ENCODE assay signal across 8 cellular contexts in genomic region chr1:202643397-202644218, GRCh38.
DNase-seq lines count a peak whose midpoint lies in the region; ATAC-seq and TF ChIP-seq lines count a peak whose summit lies in the region.

No MANE protein-coding gene starts in this region.

- H3K9me3 ChIP-seq in CD4-positive, alpha-beta memory T cell (ENCODE audit: control insufficient read depth in 1 of 2, low read length in 2 of 2): no peaks in the 10 kb centered on the region
- H3K9me3 ChIP-seq in duodenal mucosa (ENCODE audit: control insufficient read depth in 1 of 2, low read length in 2 of 2): no peaks in the 10 kb centered on the region

- no peak overlapping the region for H3K9ac ChIP-seq in duodenal mucosa (ENCODE audit: low read depth in 1 of 2, low read length in 2 of 2)

- H3K27ac Mint-ChIP-seq in CD4-positive, alpha-beta memory T cell: peak overlapping the region in 1 of 7 donors; percentile 2
- H3K27ac Mint-ChIP-seq in neural crest cell (ENCODE audit: unreplicated experiment): no peak overlapping the region

- ATAC-seq in GM21825 (IDR thresholded peaks at IDR 0.05; ENCODE audit: unreplicated experiment) (no peak), GM18519 (IDR thresholded peaks at IDR 0.05; ENCODE audit: low FRiP score, unreplicated experiment) (no peak), HG02981 (IDR thresholded peaks at IDR 0.05; ENCODE audit: unreplicated experiment) (no peak)

- H3K4me1 ChIP-seq in CD4-positive, alpha-beta memory T cell (ENCODE audit: insufficient read depth, low read length): peaks cover 27% of the 10 kb centered on the region
- H3K4me1 ChIP-seq in duodenal mucosa (ENCODE audit: control insufficient read depth in 1 of 2, insufficient read depth in 2 of 2, low read length in 2 of 2): peaks cover 6 to 36% of the 10 kb centered on the region in 2 donors

- peak overlapping the region; percentile 74 to 88 (median 80) for H3K4me3 Mint-ChIP-seq in CD4-positive, alpha-beta memory T cell
- peak overlapping the region; percentile 73 for H3K4me3 Mint-ChIP-seq in neural crest cell

- intact Hi-C loops in CD4-positive, alpha-beta memory T cell (cut with micrococcal nuclease): no loop called here

- H3K4me3 ChIP-seq in CD4-positive, alpha-beta memory T cell (ENCODE audit: low read length in 2 of 2): peak overlapping the region in 1 of 2 donors; percentile 32
- peak overlapping the region; percentile 29 to 59 for H3K4me3 ChIP-seq in duodenal mucosa (ENCODE audit: low read depth in 1 of 2, low read length in 2 of 2)

- H3K9me3 Mint-ChIP-seq in CD4-positive, alpha-beta memory T cell: peaks cover 0 to under 1% (median 0%) of the 10 kb centered on the region in 8 donors
- no peaks in the 10 kb centered on the region for H3K9me3 Mint-ChIP-seq in neural crest cell

- H3K36me3 Mint-ChIP-seq in CD4-positive, alpha-beta memory T cell: no peaks in the 10 kb centered on the region
- no peaks in the 10 kb centered on the region for H3K36me3 Mint-ChIP-seq in neural crest cell (ENCODE audit: low read depth)

- no peak for TF ChIP-seq RAD21 in Ishikawa (IDR thresholded peaks at IDR 0.05; ENCODE audit: low read depth)

- DNase-seq in CD4-positive, alpha-beta memory T cell: peak in 4 of 5 donors; percentile 19 to 32 (median 22)
- DNase-seq in neural crest cell (ENCODE audit: low read depth, low spot score) (no peak), inferior parietal cortex (ENCODE audit: extremely low spot score) (no peak)

- POLR2A ChIA-PET in CD4-positive, alpha-beta memory T cell (lab: Charles Lee; ENCODE audit: partially characterized antibody): no interaction called here

- CTCF ChIA-PET in CD4-positive, alpha-beta memory T cell (lab: Charles Lee; ENCODE audit: partially characterized antibody): no interaction called here

- H3K27me3 ChIP-seq in CD4-positive, alpha-beta memory T cell (ENCODE audit: insufficient read depth, low read length): peaks cover 28% of the 10 kb centered on the region
- H3K27me3 ChIP-seq in duodenal mucosa (ENCODE audit: control insufficient read depth in 1 of 2, insufficient read depth in 2 of 2, low read length in 2 of 2): peaks cover 25 to 31% of the 10 kb centered on the region in 2 donors

- no peak overlapping the region for H3K27ac ChIP-seq in CD4-positive, alpha-beta memory T cell (ENCODE audit: low read depth, low read length)
- no peak overlapping the region for H3K27ac ChIP-seq in duodenal mucosa (ENCODE audit: low read depth, low read length)

- no peak for TF ChIP-seq CTCF in neural crest cell (conservative IDR thresholded peaks at IDR 0.05)

- H3K36me3 ChIP-seq in CD4-positive, alpha-beta memory T cell (ENCODE audit: insufficient read depth, low read length): no peaks in the 10 kb centered on the region
- H3K36me3 ChIP-seq in duodenal mucosa (ENCODE audit: control insufficient read depth in 1 of 2, insufficient read depth in 2 of 2, low read length in 2 of 2): no peaks in the 10 kb centered on the region

- peaks cover 27 to 58% of the 10 kb centered on the region in 2 donors for H3K27me3 Mint-ChIP-seq in CD4-positive, alpha-beta memory T cell
- peaks cover 90% of the 10 kb centered on the region for H3K27me3 Mint-ChIP-seq in neural crest cell (ENCODE audit: low read depth)

- TF ChIP-seq EP300 in Ishikawa (IDR thresholded peaks at IDR 0.05; ENCODE audit: borderline replicate concordance): no peak

- H3K4me1 Mint-ChIP-seq in CD4-positive, alpha-beta memory T cell: peaks cover 7 to 43% (median 27%) of the 10 kb centered on the region in 4 donors
- H3K4me1 Mint-ChIP-seq in neural crest cell: peaks cover 39% of the 10 kb centered on the region

TF ChIP-seq in Ishikawa, 13 proteins besides CTCF, POLR2A, EP300 and RAD21:
- peak; percentile 29; the same call in 1 of the 2 replicates for TF ChIP-seq MAX (IDR thresholded peaks at IDR 0.05)
- TF ChIP-seq, protein P1, sequence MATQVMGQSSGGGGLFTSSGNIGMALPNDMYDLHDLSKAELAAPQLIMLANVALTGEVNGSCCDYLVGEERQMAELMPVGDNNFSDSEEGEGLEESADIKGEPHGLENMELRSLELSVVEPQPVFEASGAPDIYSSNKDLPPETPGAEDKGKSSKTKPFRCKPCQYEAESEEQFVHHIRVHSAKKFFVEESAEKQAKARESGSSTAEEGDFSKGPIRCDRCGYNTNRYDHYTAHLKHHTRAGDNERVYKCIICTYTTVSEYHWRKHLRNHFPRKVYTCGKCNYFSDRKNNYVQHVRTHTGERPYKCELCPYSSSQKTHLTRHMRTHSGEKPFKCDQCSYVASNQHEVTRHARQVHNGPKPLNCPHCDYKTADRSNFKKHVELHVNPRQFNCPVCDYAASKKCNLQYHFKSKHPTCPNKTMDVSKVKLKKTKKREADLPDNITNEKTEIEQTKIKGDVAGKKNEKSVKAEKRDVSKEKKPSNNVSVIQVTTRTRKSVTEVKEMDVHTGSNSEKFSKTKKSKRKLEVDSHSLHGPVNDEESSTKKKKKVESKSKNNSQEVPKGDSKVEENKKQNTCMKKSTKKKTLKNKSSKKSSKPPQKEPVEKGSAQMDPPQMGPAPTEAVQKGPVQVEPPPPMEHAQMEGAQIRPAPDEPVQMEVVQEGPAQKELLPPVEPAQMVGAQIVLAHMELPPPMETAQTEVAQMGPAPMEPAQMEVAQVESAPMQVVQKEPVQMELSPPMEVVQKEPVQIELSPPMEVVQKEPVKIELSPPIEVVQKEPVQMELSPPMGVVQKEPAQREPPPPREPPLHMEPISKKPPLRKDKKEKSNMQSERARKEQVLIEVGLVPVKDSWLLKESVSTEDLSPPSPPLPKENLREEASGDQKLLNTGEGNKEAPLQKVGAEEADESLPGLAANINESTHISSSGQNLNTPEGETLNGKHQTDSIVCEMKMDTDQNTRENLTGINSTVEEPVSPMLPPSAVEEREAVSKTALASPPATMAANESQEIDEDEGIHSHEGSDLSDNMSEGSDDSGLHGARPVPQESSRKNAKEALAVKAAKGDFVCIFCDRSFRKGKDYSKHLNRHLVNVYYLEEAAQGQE (IDR thresholded peaks at IDR 0.05; ENCODE audit: low read depth): no peak
TF ChIP-seq in Ishikawa: peak in this region for 1.

Comparison
In these comparisons a context has a peak if more than half of its experiments do, and no peak if none do; other contexts are left out.
1. DNase-seq: peak in CD4-positive, alpha-beta memory T cell (4 of 5); none in neural crest cell (single experiment) and inferior parietal cortex (single experiment).